In genomic region chr19:4640247-4641000, GRCh38 we compare ENCODE assay signal across 8 cellular contexts. TPM values are rescaled to one million over a fixed set of nuclear protein-coding genes. Genes with fewer than 3 reads are reported as not detected.
A peak's percentile ranks its signal among the peaks of the same experiment; 100 is the strongest.
DNase-seq lines count a peak whose midpoint lies in the region; ATAC-seq lines count a peak whose summit lies in the region.

No MANE protein-coding gene starts in this region.

- H3K27me3 ChIP-seq in CD4-positive, CD25-positive, alpha-beta regulatory T cell (ENCODE audit: control insufficient read depth, insufficient read depth, low read length), result no peaks in the 10 kb centered on the region

- H3K4me1 ChIP-seq in CD4-positive, CD25-positive, alpha-beta regulatory T cell (ENCODE audit: control insufficient read depth, insufficient read depth, low read length, poor library complexity, severe bottlenecking), result peaks cover 48% of the 10 kb centered on the region

- intact Hi-C loops in dendritic cell treated with granulocyte-macrophage colony-stimulating factor and Interleukin-4, amounts not matched to agents 40 ng/mL and 50 ng/mL, for 4 days (cut with micrococcal nuclease), result no loop called here

- H3K27ac ChIP-seq in CD4-positive, CD25-positive, alpha-beta regulatory T cell (ENCODE audit: insufficient read depth, low read length, poor library complexity, severe bottlenecking), result peak overlapping the region; percentile 74
- peak overlapping the region; percentile 76 for H3K27ac ChIP-seq in KOPT-K1 (ENCODE audit: low read depth, low read length, poor library complexity, severe bottlenecking)

- H3K36me3 ChIP-seq in CD4-positive, CD25-positive, alpha-beta regulatory T cell (ENCODE audit: control insufficient read depth, insufficient read depth, low read length), result no peaks in the 10 kb centered on the region
- H3K36me3 ChIP-seq in KOPT-K1 (ENCODE audit: insufficient read depth, low read length), result no peaks in the 10 kb centered on the region

- no peaks in the 10 kb centered on the region for H3K27me3 Mint-ChIP-seq in CD4-positive, CD25-positive, alpha-beta regulatory T cell
- H3K27me3 Mint-ChIP-seq in dendritic cell treated with granulocyte-macrophage colony-stimulating factor and Interleukin-4, amounts not matched to agents 40 ng/mL and 50 ng/mL, for 4 days, result no peaks in the 10 kb centered on the region
- no peaks in the 10 kb centered on the region for H3K27me3 Mint-ChIP-seq in natural killer cell treated with Interleukin-12 subunit alpha and Interleukin-12 subunit beta and Interleukin-15 and Interleukin-18, amount 100 ng/mL, for 72 hours

- ATAC-seq in CD4-positive, CD25-positive, alpha-beta regulatory T cell (ENCODE audit: low read depth in 2 of 2), result no peak
- no peak for ATAC-seq in natural killer cell treated with Interleukin-12 subunit alpha and Interleukin-12 subunit beta and Interleukin-15 and Interleukin-18, amount 100 ng/mL, for 72 hours
- ATAC-seq in HG02763 (IDR thresholded peaks at IDR 0.05; ENCODE audit: unreplicated experiment) (no peak), GM18502 (IDR thresholded peaks at IDR 0.05; ENCODE audit: poor library complexity, unreplicated experiment) (no peak)

- H3K9me3 ChIP-seq in CD4-positive, CD25-positive, alpha-beta regulatory T cell (ENCODE audit: control insufficient read depth in 2 of 2, low read length in 2 of 2), result no peaks in the 10 kb centered on the region
- H3K9me3 ChIP-seq in KOPT-K1 (ENCODE audit: insufficient read depth, low read length, poor library complexity, severe bottlenecking), result no peaks in the 10 kb centered on the region

- H3K4me3 Mint-ChIP-seq in CD4-positive, CD25-positive, alpha-beta regulatory T cell, result peak overlapping the region; percentile 93 to 98 (median 97)
- peak overlapping the region; percentile 99 for H3K4me3 Mint-ChIP-seq in dendritic cell treated with granulocyte-macrophage colony-stimulating factor and Interleukin-4, amounts not matched to agents 40 ng/mL and 50 ng/mL, for 4 days
- peak overlapping the region; percentile 99 for H3K4me3 Mint-ChIP-seq in natural killer cell treated with Interleukin-12 subunit alpha and Interleukin-12 subunit beta and Interleukin-15 and Interleukin-18, amount 100 ng/mL, for 72 hours

- peak overlapping the region; percentile 80 for H3K4me3 ChIP-seq in CD4-positive, CD25-positive, alpha-beta regulatory T cell (ENCODE audit: low read depth, low read length)

- H3K36me3 Mint-ChIP-seq in CD4-positive, CD25-positive, alpha-beta regulatory T cell, result no peaks in the 10 kb centered on the region
- H3K36me3 Mint-ChIP-seq in dendritic cell treated with granulocyte-macrophage colony-stimulating factor and Interleukin-4, amounts not matched to agents 40 ng/mL and 50 ng/mL, for 4 days (ENCODE audit: low read depth), result peaks cover 22% of the 10 kb centered on the region
- no peaks in the 10 kb centered on the region for H3K36me3 Mint-ChIP-seq in natural killer cell treated with Interleukin-12 subunit alpha and Interleukin-12 subunit beta and Interleukin-15 and Interleukin-18, amount 100 ng/mL, for 72 hours

- peak in 2 of 3 donors; percentile 7 to 39 for DNase-seq in CD4-positive, CD25-positive, alpha-beta regulatory T cell
- DNase-seq in natural killer cell treated with Interleukin-12 subunit alpha and Interleukin-12 subunit beta and Interleukin-15 and Interleukin-18, amount 100 ng/mL, for 72 hours (ENCODE audit: low spot score), result no peak
- DNase-seq in HT-29 (ENCODE audit: low spot score), result no peak
- no peak for DNase-seq in A172 (ENCODE audit: low spot score)

- H3K4me1 Mint-ChIP-seq in CD4-positive, CD25-positive, alpha-beta regulatory T cell, result peaks cover 3 to 47% (median 15%) of the 10 kb centered on the region in 4 donors
- H3K4me1 Mint-ChIP-seq in dendritic cell treated with granulocyte-macrophage colony-stimulating factor and Interleukin-4, amounts not matched to agents 40 ng/mL and 50 ng/mL, for 4 days (ENCODE audit: low read depth), result peaks cover 38% of the 10 kb centered on the region
- H3K4me1 Mint-ChIP-seq in natural killer cell treated with Interleukin-12 subunit alpha and Interleukin-12 subunit beta and Interleukin-15 and Interleukin-18, amount 100 ng/mL, for 72 hours (ENCODE audit: low read depth in 2 of 2), result peaks cover 12% of the 10 kb centered on the region in 2 donors

- peaks cover 0 to 2% (median 0%) of the 10 kb centered on the region in 7 donors for H3K9me3 Mint-ChIP-seq in CD4-positive, CD25-positive, alpha-beta regulatory T cell
- no peaks in the 10 kb centered on the region for H3K9me3 Mint-ChIP-seq in dendritic cell treated with granulocyte-macrophage colony-stimulating factor and Interleukin-4, amounts not matched to agents 40 ng/mL and 50 ng/mL, for 4 days
- no peaks in the 10 kb centered on the region for H3K9me3 Mint-ChIP-seq in natural killer cell treated with Interleukin-12 subunit alpha and Interleukin-12 subunit beta and Interleukin-15 and Interleukin-18, amount 100 ng/mL, for 72 hours

- peak overlapping the region; percentile 73 to 87 (median 86) for H3K27ac Mint-ChIP-seq in CD4-positive, CD25-positive, alpha-beta regulatory T cell
- peak overlapping the region; percentile 25 for H3K27ac Mint-ChIP-seq in dendritic cell treated with granulocyte-macrophage colony-stimulating factor and Interleukin-4, amounts not matched to agents 40 ng/mL and 50 ng/mL, for 4 days
- H3K27ac Mint-ChIP-seq in natural killer cell treated with Interleukin-12 subunit alpha and Interleukin-12 subunit beta and Interleukin-15 and Interleukin-18, amount 100 ng/mL, for 72 hours, result no peak overlapping the region

RNA-seq across cellular contexts. Expression of gene TNFAIP8L1, which starts 1.1 kb away (rescaled TPM):
- 15.9 TPM for total RNA-seq in CD4-positive, CD25-positive, alpha-beta regulatory T cell
- polyA plus RNA-seq in CD4-positive, CD25-positive, alpha-beta regulatory T cell, result 1 to 10 TPM; 6.5 to 7.9 (median 7.4) TPM
- total RNA-seq in natural killer cell treated with Interleukin-12 subunit alpha and Interleukin-12 subunit beta and Interleukin-15 and Interleukin-18, amount 100 ng/mL, for 72 hours, result 10 to 100 TPM in 1 of 2 donors, 1 to 10 TPM in 1; 8.3 to 10.3 TPM
- 6.3 TPM in 2 replicates for total RNA-seq in HT-29 (2014; rRNA removed; shearing (Covaris generic))
- total RNA-seq in A172 (2014; rRNA removed; shearing (Covaris generic)), result 7.5 and 9.5 TPM in 2 replicates

RNA-seq across cellular contexts. Expression of gene MYDGF, which starts 29.7 kb away (rescaled TPM):
- 25.7 TPM for total RNA-seq in CD4-positive, CD25-positive, alpha-beta regulatory T cell
- 100 to 1,000 TPM in 1 of 4 donors, 10 to 100 TPM in 3; 90.1 to 106 (median 98.5) TPM for polyA plus RNA-seq in CD4-positive, CD25-positive, alpha-beta regulatory T cell
- 100 to 1,000 TPM; 107 to 195 TPM for total RNA-seq in natural killer cell treated with Interleukin-12 subunit alpha and Interleukin-12 subunit beta and Interleukin-15 and Interleukin-18, amount 100 ng/mL, for 72 hours
- 139 and 152 TPM in 2 replicates for total RNA-seq in HT-29 (2014; rRNA removed; shearing (Covaris generic))
- total RNA-seq in A172 (2014; rRNA removed; shearing (Covaris generic)), result 200 and 211 TPM in 2 replicates

Comparison
In these comparisons a context has a peak if more than half of its experiments do, and no peak if none do; other contexts are left out.
1. DNase-seq: peak in CD4-positive, CD25-positive, alpha-beta regulatory T cell (2 of 3); none in natural killer cell treated with Interleukin-12 subunit alpha and Interleukin-12 subunit beta and Interleukin-15 and Interleukin-18, amount 100 ng/mL, for 72 hours (single experiment), HT-29 (single experiment) and A172 (single experiment).
2. H3K27ac Mint-ChIP-seq: peak in CD4-positive, CD25-positive, alpha-beta regulatory T cell (3 of 3) and dendritic cell treated with granulocyte-macrophage colony-stimulating factor and Interleukin-4, amounts not matched to agents 40 ng/mL and 50 ng/mL, for 4 days (single experiment); none in natural killer cell treated with Interleukin-12 subunit alpha and Interleukin-12 subunit beta and Interleukin-15 and Interleukin-18, amount 100 ng/mL, for 72 hours (0 of 2).
3. Peak in every context shown above with its lines, with median percentiles within 50 percentile points of each other: H3K4me3 Mint-ChIP-seq.